In the genomic region with DNA sequence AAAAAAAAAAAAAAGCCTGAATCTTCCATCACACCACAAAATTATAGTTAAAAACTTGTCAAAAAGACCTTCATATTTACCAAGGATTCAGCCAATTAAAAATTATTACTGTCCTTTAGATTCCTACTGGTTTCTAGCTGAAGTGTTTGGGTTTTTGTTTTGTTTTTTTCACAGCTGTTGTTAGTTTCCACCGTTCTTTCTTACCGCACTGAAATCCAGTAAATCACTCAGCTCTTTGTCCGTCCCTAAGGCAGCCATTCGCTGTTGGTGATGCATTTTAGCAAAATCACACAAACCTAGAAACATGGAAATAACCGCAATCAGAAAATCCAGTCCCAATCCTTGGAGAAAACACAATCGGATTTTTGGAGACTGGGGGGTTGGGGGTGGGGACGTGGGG, we compare ENCODE assay signal across 8 cellular contexts.
DNase-seq lines count a peak whose midpoint lies in the region; ATAC-seq and FAIRE-seq lines count a peak whose summit lies in the region.

No MANE protein-coding gene starts in this region.

- H3K4me1 ChIP-seq in muscle layer of colon (ENCODE audit: insufficient read depth, low read length), result peaks cover 24% of the 10 kb centered on the region

- DNase-seq in DMS153 (lab: John Stamatoyannopoulos, UW) (peak; percentile 5), NCI-H1417 treated with DMSO at 0.1 percent for 48 hours (lab: John Stamatoyannopoulos, UW) (peak; percentile 66), cerebellar cortex (ENCODE audit: low spot score) (peak; percentile 44), HK-2 (ENCODE audit: unreplicated experiment) (no peak), HTR-8/SVneo (ENCODE audit: insufficient read length, low spot score) (no peak)

- no peaks in the 10 kb centered on the region for H3K36me3 ChIP-seq in muscle layer of colon (ENCODE audit: insufficient read depth, low read length)

- H3K9ac ChIP-seq in muscle layer of colon (ENCODE audit: low read length), result peak overlapping the region; percentile 75

- peak overlapping the region; percentile 69 for H3K27ac ChIP-seq in muscle layer of colon (ENCODE audit: low read depth, low read length)

- no peaks in the 10 kb centered on the region for H3K9me3 ChIP-seq in muscle layer of colon (ENCODE audit: low read length)

- no peaks in the 10 kb centered on the region for H3K27me3 ChIP-seq in muscle layer of colon (ENCODE audit: control insufficient read depth in 1 of 2, insufficient read depth in 2 of 2, low read length in 2 of 2)

- FAIRE-seq in HTR-8/SVneo (lab: Jason Lieb, UNC), result no peak

- ATAC-seq in GM18868 (IDR thresholded peaks at IDR 0.05; ENCODE audit: unreplicated experiment), result no peak
- no peak for ATAC-seq in HG03354 (IDR thresholded peaks at IDR 0.05; ENCODE audit: poor library complexity, severe bottlenecking, unreplicated experiment)

- peak overlapping the region; percentile 7 to 70 for H3K4me3 ChIP-seq in muscle layer of colon (ENCODE audit: low read depth in 1 of 2, low read length in 2 of 2)

Comparison
In these comparisons a context has a peak if more than half of its experiments do, and no peak if none do; other contexts are left out.
1. DNase-seq: peak in DMS153 (single experiment), NCI-H1417 treated with DMSO at 0.1 percent for 48 hours (single experiment) and cerebellar cortex (single experiment); none in HK-2 (single experiment) and HTR-8/SVneo (single experiment).